Comparison of ENCODE assay signal across 23 cellular contexts in genomic region chr3:193964517-193964880, GRCh38.
DNase-seq lines count a peak whose midpoint lies in the region; ATAC-seq and TF ChIP-seq lines count a peak whose summit lies in the region.
"Had no signal": no experiment of that assay in that cellular context is flagged by ENCODE, and none has a peak within 500 bp of the region (broad histone marks: within the 10 kb centered on the region; RNA-seq: fewer than 3 reads in every experiment).

No MANE protein-coding gene starts in this region.

- H4K20me1 ChIP-seq in Loucy (ENCODE audit: insufficient read depth, low read length, poor library complexity, severe bottlenecking) = no peaks in the 10 kb centered on the region

- no peaks in the 10 kb centered on the region for H3K36me3 ChIP-seq in Loucy (ENCODE audit: insufficient read depth, low read length)
- H3K36me3 ChIP-seq: SJCRH30 had no signal

- peaks cover 13% of the 10 kb centered on the region; the same call in 1 of the 2 replicates for H3K79me2 ChIP-seq in Loucy (ENCODE audit: insufficient read depth, low read length)

- H3K27me3 ChIP-seq in Loucy (ENCODE audit: insufficient read depth, low read length, poor library complexity, severe bottlenecking) = no peaks in the 10 kb centered on the region
- H3K27me3 ChIP-seq: SJCRH30 had no signal

- H3K4me2 ChIP-seq in Loucy (ENCODE audit: low read depth, low read length, poor library complexity, severe bottlenecking) = peak overlapping the region; percentile 54
- H3K4me2 ChIP-seq: PC-9 had no signal

- H3K4me3 Mint-ChIP-seq in natural killer cell treated with Interleukin-12 subunit alpha and Interleukin-12 subunit beta and Interleukin-15 and Interleukin-18, amount 100 ng/mL, for 72 hours = peak overlapping the region; percentile 19
- no peak overlapping the region for H3K4me3 Mint-ChIP-seq in natural killer cell
- H3K4me3 Mint-ChIP-seq: CD8-positive, alpha-beta T cell had no signal

- TF ChIP-seq CTCF in natural killer cell (IDR thresholded peaks at IDR 0.05) (no peak), Loucy (conservative IDR thresholded peaks at IDR 0.05; ENCODE audit: low read length) (no peak)

- peaks cover 42 to 77% of the 10 kb centered on the region in 2 donors for H3K27me3 Mint-ChIP-seq in natural killer cell treated with Interleukin-12 subunit alpha and Interleukin-12 subunit beta and Interleukin-15 and Interleukin-18, amount 100 ng/mL, for 72 hours
- peaks cover 47 to 81% of the 10 kb centered on the region in 2 donors for H3K27me3 Mint-ChIP-seq in natural killer cell (ENCODE audit: low read depth in 2 of 2)

- peaks cover 72% of the 10 kb centered on the region for H3K4me1 ChIP-seq in Loucy (ENCODE audit: insufficient read depth, low read length, poor library complexity, severe bottlenecking)
- H3K4me1 ChIP-seq: Caco-2, SJCRH30 had no signal

- H3K4me3 ChIP-seq in Loucy (ENCODE audit: low read length, poor library complexity, severe bottlenecking) = peak overlapping the region; percentile 50
- H3K4me3 ChIP-seq: GM12878, GM23248, PC-9, SJCRH30 had no signal

- H2AFZ ChIP-seq in Loucy (ENCODE audit: low read length) = no peak overlapping the region
- H2AFZ ChIP-seq: GM23248, PC-9 had no signal

- no peaks in the 10 kb centered on the region; the same call in 1 of the 2 replicates for H3F3A ChIP-seq in Loucy (ENCODE audit: low read depth)

- intact Hi-C loops in natural killer cell (cut with micrococcal nuclease) = no loop called here
- intact Hi-C loops in left colon (cut with DNase I, micrococcal nuclease) = no loop called here

- H3K9me2 ChIP-seq in Loucy (replicated peaks; ENCODE audit: low read depth, low read length) = no peaks in the 10 kb centered on the region

- no peak for DNase-seq in natural killer cell treated with Interleukin-12 subunit alpha and Interleukin-12 subunit beta and Interleukin-15 and Interleukin-18, amount 100 ng/mL, for 72 hours (ENCODE audit: low spot score)
- no peak for DNase-seq in natural killer cell
- DNase-seq in NCI-H2196 treated with DMSO at 0.1 percent for 48 hours (lab: John Stamatoyannopoulos, UW; ENCODE audit: unreplicated experiment) = no peak
- no peak for DNase-seq in left colon
- DNase-seq in NCI-H510A treated with DMSO at 0.1 percent for 48 hours (lab: John Stamatoyannopoulos, UW) = no peak
- DNase-seq: C1 segment of cervical spinal cord; Caco-2; CD8-positive, alpha-beta T cell; GM23248; H7; Karpas-422; NCI-H1092 treated with DMSO at 0.1 percent for 48 hours; NCI-H187; NCI-H2171 treated with DMSO at 0.1 percent for 48 hours; NCI-H524 treated with DMSO at 0.1 percent for 48 hours; NCI-H774; PC-9; SJCRH30 had no signal

- peaks cover 0 to 10% of the 10 kb centered on the region in 2 donors for H3K4me1 Mint-ChIP-seq in natural killer cell treated with Interleukin-12 subunit alpha and Interleukin-12 subunit beta and Interleukin-15 and Interleukin-18, amount 100 ng/mL, for 72 hours (ENCODE audit: low read depth in 2 of 2)
- no peaks in the 10 kb centered on the region for H3K4me1 Mint-ChIP-seq in natural killer cell

- H3K9me3 Mint-ChIP-seq in natural killer cell treated with Interleukin-12 subunit alpha and Interleukin-12 subunit beta and Interleukin-15 and Interleukin-18, amount 100 ng/mL, for 72 hours = no peaks in the 10 kb centered on the region
- H3K9me3 Mint-ChIP-seq in natural killer cell = no peaks in the 10 kb centered on the region
- H3K9me3 Mint-ChIP-seq: CD8-positive, alpha-beta T cell had no signal

- H3K9ac ChIP-seq in Loucy (ENCODE audit: low read depth, low read length, poor library complexity, severe bottlenecking) = peak overlapping the region; percentile 65
- H3K9ac ChIP-seq: GM23248 had no signal

- H3K9me3 ChIP-seq in Loucy (ENCODE audit: insufficient read depth, low read depth, low read length) = no peaks in the 10 kb centered on the region
- H3K9me3 ChIP-seq: Caco-2, SJCRH30 had no signal

- H3K27ac Mint-ChIP-seq in natural killer cell treated with Interleukin-12 subunit alpha and Interleukin-12 subunit beta and Interleukin-15 and Interleukin-18, amount 100 ng/mL, for 72 hours = no peak overlapping the region
- no peak overlapping the region for H3K27ac Mint-ChIP-seq in natural killer cell
- H3K27ac Mint-ChIP-seq: CD8-positive, alpha-beta T cell had no signal

- H3K36me3 Mint-ChIP-seq in natural killer cell treated with Interleukin-12 subunit alpha and Interleukin-12 subunit beta and Interleukin-15 and Interleukin-18, amount 100 ng/mL, for 72 hours = no peaks in the 10 kb centered on the region
- no peaks in the 10 kb centered on the region for H3K36me3 Mint-ChIP-seq in natural killer cell
- H3K36me3 Mint-ChIP-seq: CD8-positive, alpha-beta T cell had no signal

- ATAC-seq in natural killer cell treated with Interleukin-12 subunit alpha and Interleukin-12 subunit beta and Interleukin-15 and Interleukin-18, amount 100 ng/mL, for 72 hours = no peak
- no peak for ATAC-seq in natural killer cell
- peak; percentile 47 for ATAC-seq in esophagus mucosa
- no peak for ATAC-seq in left colon
- ATAC-seq: CD8-positive, alpha-beta T cell; HepG2; SK-N-SH treated with all-trans-retinoic acid at 6 μM for 48 hours had no signal
